9 cellular contexts compared by ENCODE assay signal in the genomic region with DNA sequence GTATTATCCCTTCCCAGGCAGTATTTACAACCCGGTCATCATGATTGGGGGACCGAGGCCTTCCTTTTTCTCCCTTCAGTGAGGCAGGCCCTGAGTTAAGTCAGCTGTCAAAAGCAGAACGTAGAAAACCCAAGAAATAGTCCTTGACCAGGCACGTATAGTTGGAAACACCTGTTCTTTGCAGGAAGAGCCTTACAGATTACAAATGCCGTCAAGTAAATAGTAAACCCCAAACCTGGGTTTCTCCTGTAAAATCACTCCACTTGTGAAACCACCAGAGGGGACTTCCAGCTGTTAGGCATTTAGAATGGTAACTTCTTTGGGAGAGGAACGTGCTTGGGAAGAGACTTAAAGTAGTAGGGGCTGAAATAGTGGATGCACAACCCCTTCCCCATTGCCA. TPM values are rescaled to one million over a fixed set of nuclear protein-coding genes. Genes with fewer than 3 reads are reported as not detected.
A peak's percentile ranks its signal among the peaks of the same experiment; 100 is the strongest.
DNase-seq lines count a peak whose midpoint lies in the region; ATAC-seq and TF ChIP-seq lines count a peak whose summit lies in the region.
"Had no signal": no experiment of that assay in that cellular context is flagged by ENCODE, and none has a peak within 500 bp of the region (broad histone marks: within the 10 kb centered on the region; RNA-seq: fewer than 3 reads in every experiment).

No MANE protein-coding gene starts in this region.

- H3K27ac ChIP-seq in lower lobe of right lung (peak overlapping the region; percentile 97), substantia nigra (ENCODE audit: low read depth, low read length, poor library complexity, severe bottlenecking) (peak overlapping the region; percentile 90)
- H3K27ac ChIP-seq: foreskin keratinocyte had no signal

- peak overlapping the region; percentile 69 for H3K4me3 Mint-ChIP-seq in activated CD4-positive, alpha-beta T cell treated with anti-CD3 and anti-CD28 coated beads, Interleukin-2, amount 10 ng/mL, durations not matched to agents 7 days and 5 days
- H3K4me3 Mint-ChIP-seq in activated CD8-positive, alpha-beta T cell treated with anti-CD3 and anti-CD28 coated beads, Interleukin-2, amount 10 ng/mL, durations not matched to agents 7 days and 5 days = no peak overlapping the region

- peaks cover 6% of the 10 kb centered on the region for H3K9me3 ChIP-seq in lower lobe of right lung

- no peak for TF ChIP-seq CTCF in lower lobe of right lung (IDR thresholded peaks at IDR 0.05)

- no peak for DNase-seq in activated CD4-positive, alpha-beta T cell treated with anti-CD3 and anti-CD28 coated beads, Interleukin-2, amount 10 ng/mL, durations not matched to agents 7 days and 5 days
- DNase-seq in activated CD4-positive, alpha-beta T cell treated with anti-CD3 and anti-CD28 coated beads, Interleukin-2, amount 50 U/mL, for 4 hours = no peak
- DNase-seq in activated CD8-positive, alpha-beta T cell treated with anti-CD3 and anti-CD28 coated beads, Interleukin-2, amount 10 ng/mL, durations not matched to agents 7 days and 5 days = no peak
- DNase-seq in lower lobe of right lung (no peak), substantia nigra (lab: John Stamatoyannopoulos, UW) (no peak), NCI-H526 treated with DMSO at 0.1 percent for 48 hours (lab: John Stamatoyannopoulos, UW) (no peak)
- DNase-seq: foreskin keratinocyte had no signal

- peaks cover 31% of the 10 kb centered on the region for H3K4me1 ChIP-seq in lower lobe of right lung

- intact Hi-C loops in lower lobe of right lung (cut with DNase I) = no loop called here

- H3K4me3 ChIP-seq in lower lobe of right lung = no peak overlapping the region

- CTCF ChIA-PET in activated CD4-positive, alpha-beta T cell treated with anti-CD3 and anti-CD28 coated beads, Interleukin-2, amount 10 ng/mL, durations not matched to agents 7 days and 5 days (lab: Charles Lee) = interaction anchor here (0.5 kb wide), 1 partner anchor 280 kb away, joined by 3 read pairs; no protein-coding TSS in a partner anchor
- CTCF ChIA-PET in activated CD8-positive, alpha-beta T cell treated with anti-CD3 and anti-CD28 coated beads, Interleukin-2, amount 10 ng/mL, durations not matched to agents 7 days and 5 days (lab: Charles Lee) = interaction anchor here (1.7 to 4.5 kb wide), 3 partner anchors 11 to 97 kb away, joined by 4 to 22 read pairs (median 6); partner anchors contain the start of gene C15orf40

- peak overlapping the region; percentile 76 for H3K27ac Mint-ChIP-seq in activated CD4-positive, alpha-beta T cell treated with anti-CD3 and anti-CD28 coated beads, Interleukin-2, amount 10 ng/mL, durations not matched to agents 7 days and 5 days
- peak overlapping the region; percentile 50 for H3K27ac Mint-ChIP-seq in activated CD8-positive, alpha-beta T cell treated with anti-CD3 and anti-CD28 coated beads, Interleukin-2, amount 10 ng/mL, durations not matched to agents 7 days and 5 days

- peaks cover 16% of the 10 kb centered on the region for H3K9me3 Mint-ChIP-seq in activated CD4-positive, alpha-beta T cell treated with anti-CD3 and anti-CD28 coated beads, Interleukin-2, amount 10 ng/mL, durations not matched to agents 7 days and 5 days
- peaks cover 11% of the 10 kb centered on the region for H3K9me3 Mint-ChIP-seq in activated CD8-positive, alpha-beta T cell treated with anti-CD3 and anti-CD28 coated beads, Interleukin-2, amount 10 ng/mL, durations not matched to agents 7 days and 5 days (ENCODE audit: insufficient read depth)

- no peak for ATAC-seq in activated CD8-positive, alpha-beta T cell treated with anti-CD3 and anti-CD28 coated beads, Interleukin-2, amount 10 ng/mL, durations not matched to agents 7 days and 5 days
- ATAC-seq in lower lobe of right lung (no peak), HG02642 (IDR thresholded peaks at IDR 0.05; ENCODE audit: poor library complexity, unreplicated experiment) (no peak), HG03025 (IDR thresholded peaks at IDR 0.05; ENCODE audit: low FRiP score, unreplicated experiment) (no peak)

- peaks cover 2% of the 10 kb centered on the region for H3K27me3 Mint-ChIP-seq in activated CD4-positive, alpha-beta T cell treated with anti-CD3 and anti-CD28 coated beads, Interleukin-2, amount 10 ng/mL, durations not matched to agents 7 days and 5 days
- no peaks in the 10 kb centered on the region for H3K27me3 Mint-ChIP-seq in activated CD8-positive, alpha-beta T cell treated with anti-CD3 and anti-CD28 coated beads, Interleukin-2, amount 10 ng/mL, durations not matched to agents 7 days and 5 days (ENCODE audit: low read depth)

- H3K36me3 Mint-ChIP-seq in activated CD4-positive, alpha-beta T cell treated with anti-CD3 and anti-CD28 coated beads, Interleukin-2, amount 10 ng/mL, durations not matched to agents 7 days and 5 days (ENCODE audit: low read depth) = peaks cover 10% of the 10 kb centered on the region
- peaks cover 17% of the 10 kb centered on the region for H3K36me3 Mint-ChIP-seq in activated CD8-positive, alpha-beta T cell treated with anti-CD3 and anti-CD28 coated beads, Interleukin-2, amount 10 ng/mL, durations not matched to agents 7 days and 5 days (ENCODE audit: low read depth)

- no peaks in the 10 kb centered on the region for H3K27me3 ChIP-seq in lower lobe of right lung (ENCODE audit: low read depth)
- H3K27me3 ChIP-seq: foreskin keratinocyte had no signal

- POLR2A ChIA-PET in activated CD4-positive, alpha-beta T cell treated with anti-CD3 and anti-CD28 coated beads, Interleukin-2, amount 10 ng/mL, durations not matched to agents 7 days and 5 days (lab: Charles Lee) = no interaction called here
- POLR2A ChIA-PET in activated CD8-positive, alpha-beta T cell treated with anti-CD3 and anti-CD28 coated beads, Interleukin-2, amount 10 ng/mL, durations not matched to agents 7 days and 5 days (lab: Charles Lee) = interaction anchor here (0.7 to 2.1 kb wide), 7 partner anchors 27 to 138 kb away, joined by 4 to 17 read pairs (median 5); partner anchors contain the start of genes C15orf40 and TM6SF1

- H3K4me1 Mint-ChIP-seq in activated CD4-positive, alpha-beta T cell treated with anti-CD3 and anti-CD28 coated beads, Interleukin-2, amount 10 ng/mL, durations not matched to agents 7 days and 5 days = peaks cover 21% of the 10 kb centered on the region
- H3K4me1 Mint-ChIP-seq in activated CD8-positive, alpha-beta T cell treated with anti-CD3 and anti-CD28 coated beads, Interleukin-2, amount 10 ng/mL, durations not matched to agents 7 days and 5 days (ENCODE audit: low read depth) = peaks cover 27% of the 10 kb centered on the region

- H3K36me3 ChIP-seq in lower lobe of right lung = no peaks in the 10 kb centered on the region

RNA-seq across cellular contexts. Expression of gene BTBD1, which starts 1.0 kb away (rescaled TPM):
- 10 to 100 TPM; 50.4 to 61.0 TPM for total RNA-seq in activated CD4-positive, alpha-beta T cell treated with anti-CD3 and anti-CD28 coated beads, Interleukin-2, amount 10 ng/mL, durations not matched to agents 7 days and 5 days
- 10 to 100 TPM; 67.4 to 70.9 TPM for total RNA-seq in activated CD8-positive, alpha-beta T cell treated with anti-CD3 and anti-CD28 coated beads, Interleukin-2, amount 10 ng/mL, durations not matched to agents 7 days and 5 days
- 43.0 TPM for total RNA-seq in lower lobe of right lung

RNA-seq across cellular contexts. Expression of gene TM6SF1, which starts 39.4 kb away (rescaled TPM):
- total RNA-seq in activated CD4-positive, alpha-beta T cell treated with anti-CD3 and anti-CD28 coated beads, Interleukin-2, amount 10 ng/mL, durations not matched to agents 7 days and 5 days = 10 to 100 TPM in 1 of 2 experiments, 1 to 10 TPM in 1; 9.4 to 12.5 TPM
- 10 to 100 TPM; 18.2 to 22.1 TPM for total RNA-seq in activated CD8-positive, alpha-beta T cell treated with anti-CD3 and anti-CD28 coated beads, Interleukin-2, amount 10 ng/mL, durations not matched to agents 7 days and 5 days
- 31.2 TPM for total RNA-seq in lower lobe of right lung
- total RNA-seq: foreskin keratinocyte had no signal

RNA-seq across cellular contexts. Expression of gene C15orf40, which starts 56.6 kb away (rescaled TPM):
- 10 to 100 TPM; 21.5 to 24.5 TPM for total RNA-seq in activated CD4-positive, alpha-beta T cell treated with anti-CD3 and anti-CD28 coated beads, Interleukin-2, amount 10 ng/mL, durations not matched to agents 7 days and 5 days
- total RNA-seq in activated CD8-positive, alpha-beta T cell treated with anti-CD3 and anti-CD28 coated beads, Interleukin-2, amount 10 ng/mL, durations not matched to agents 7 days and 5 days = 10 to 100 TPM; 25.2 to 31.0 TPM
- 17.8 TPM for total RNA-seq in lower lobe of right lung
